ENCODE assay signal across 8 cellular contexts in genomic region chrX:70434352-70434866, GRCh38. TPM values are rescaled to one million over a fixed set of nuclear protein-coding genes. Genes with fewer than 3 reads are reported as not detected.
DNase-seq lines count a peak whose midpoint lies in the region; ATAC-seq and TF ChIP-seq lines count a peak whose summit lies in the region.

No MANE protein-coding gene starts in this region.

- peak overlapping the region; percentile 64 for H3K27ac ChIP-seq in lower lobe of right lung

- H3K27me3 ChIP-seq in BE2C (no peaks in the 10 kb centered on the region), lower lobe of right lung (ENCODE audit: low read depth) (no peaks in the 10 kb centered on the region)

- ATAC-seq in GM19351 (IDR thresholded peaks at IDR 0.05; ENCODE audit: unreplicated experiment) (peak; percentile 55), HG03460 (IDR thresholded peaks at IDR 0.05; ENCODE audit: unreplicated experiment) (peak; percentile 48), lower lobe of right lung (peak; percentile 94 to 95)

- H3K4me3 ChIP-seq in BE2C (ENCODE audit: low read depth, low read length) (peak overlapping the region; percentile 79), lower lobe of right lung (peak overlapping the region; percentile 71)

- no peaks in the 10 kb centered on the region for H3K9me3 ChIP-seq in BE2C
- H3K9me3 ChIP-seq in lower lobe of right lung = no peaks in the 10 kb centered on the region

- H3K4me1 ChIP-seq in BE2C (no peaks in the 10 kb centered on the region), lower lobe of right lung (no peaks in the 10 kb centered on the region)

- no peak for TF ChIP-seq CTCF in BE2C (IDR thresholded peaks at IDR 0.05; ENCODE audit: low read depth, low read length)
- no peak for TF ChIP-seq CTCF in lower lobe of right lung (IDR thresholded peaks at IDR 0.05)

- peak; percentile 89 for DNase-seq in BE2C
- peak; percentile 81 to 94 for DNase-seq in NCI-H526 (lab: John Stamatoyannopoulos, UW)
- peak; percentile 31 to 41 for DNase-seq in activated CD4-positive, alpha-beta T cell treated with anti-CD3 and anti-CD28 coated beads, Interleukin-2, amount 50 U/mL, for 4 hours
- peak; percentile 34 for DNase-seq in effector CD4-positive, alpha-beta T cell
- DNase-seq in lower lobe of right lung = peak; percentile 87
- peak; percentile 51 to 67 for DNase-seq in stimulated activated CD4-positive, alpha-beta T cell treated with anti-CD3 and anti-CD28 coated beads, Interleukin-4, amount 100 ng/mL, for 48 hours (ENCODE audit: low read depth in 2 of 2)

- intact Hi-C loops in lower lobe of right lung (cut with DNase I) = no loop called here

- no peaks in the 10 kb centered on the region for H3K36me3 ChIP-seq in BE2C
- no peaks in the 10 kb centered on the region for H3K36me3 ChIP-seq in lower lobe of right lung

RNA-seq across cellular contexts. Expression of gene DLG3, which starts 10.2 kb away (rescaled TPM):
- 0.96 TPM for polyA plus RNA-seq in BE2C (2012; ENCODE audit: insufficient read depth, insufficient read length, low read depth)
- total RNA-seq in lower lobe of right lung = 24.1 TPM

RNA-seq across cellular contexts. Expression of gene GDPD2, which starts 11.3 kb away (rescaled TPM):
- polyA plus RNA-seq in BE2C (2012; ENCODE audit: insufficient read depth, insufficient read length, low read depth) = not detected
- not detected for total RNA-seq in lower lobe of right lung

Comparison
In these comparisons a context has a peak if more than half of its experiments do, and no peak if none do; other contexts are left out.
1. Peak in every context shown above with its lines: DNase-seq, ATAC-seq, H3K4me3 ChIP-seq and H3K27ac ChIP-seq.
2. DNase-seq: peak in every context shown above with its lines; median percentile 89 in BE2C; 88 in NCI-H526; 87 in lower lobe of right lung; 59 in stimulated activated CD4-positive, alpha-beta T cell treated with anti-CD3 and anti-CD28 coated beads, Interleukin-4, amount 100 ng/mL, for 48 hours; 36 in activated CD4-positive, alpha-beta T cell treated with anti-CD3 and anti-CD28 coated beads, Interleukin-2, amount 50 U/mL, for 4 hours; 34 in effector CD4-positive, alpha-beta T cell.